Comparison of ENCODE assay signal across 1 cellular context in the genomic region with DNA sequence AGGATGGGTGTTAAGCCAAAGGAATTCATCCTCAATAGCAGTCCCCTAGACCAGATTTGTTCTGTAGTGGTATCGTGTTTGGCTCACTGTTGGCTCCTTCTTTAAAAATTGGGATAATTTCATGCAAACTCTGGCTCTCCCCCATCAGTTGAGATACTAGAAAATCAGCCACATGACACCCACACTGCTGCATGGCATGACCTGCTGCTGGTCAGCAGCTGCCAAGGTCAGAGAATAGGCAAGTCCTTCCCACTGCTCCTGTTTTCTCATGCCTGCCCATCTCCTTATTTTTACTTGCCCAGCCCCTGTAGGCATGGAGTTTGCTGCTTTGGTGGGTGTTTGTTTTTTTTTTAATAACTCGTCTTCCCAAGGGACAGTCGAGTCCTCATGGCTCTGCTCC.
TF ChIP-seq lines count a peak whose summit lies in the region.

No MANE protein-coding gene starts in this region.

TF ChIP-seq in H1, 55 proteins besides CTCF, POLR2A, EP300 and RAD21:
- TF ChIP-seq RFX5 (IDR thresholded peaks at IDR 0.05; ENCODE audit: borderline replicate concordance, low read depth, low read length): no peak
- TF ChIP-seq, protein P1, sequence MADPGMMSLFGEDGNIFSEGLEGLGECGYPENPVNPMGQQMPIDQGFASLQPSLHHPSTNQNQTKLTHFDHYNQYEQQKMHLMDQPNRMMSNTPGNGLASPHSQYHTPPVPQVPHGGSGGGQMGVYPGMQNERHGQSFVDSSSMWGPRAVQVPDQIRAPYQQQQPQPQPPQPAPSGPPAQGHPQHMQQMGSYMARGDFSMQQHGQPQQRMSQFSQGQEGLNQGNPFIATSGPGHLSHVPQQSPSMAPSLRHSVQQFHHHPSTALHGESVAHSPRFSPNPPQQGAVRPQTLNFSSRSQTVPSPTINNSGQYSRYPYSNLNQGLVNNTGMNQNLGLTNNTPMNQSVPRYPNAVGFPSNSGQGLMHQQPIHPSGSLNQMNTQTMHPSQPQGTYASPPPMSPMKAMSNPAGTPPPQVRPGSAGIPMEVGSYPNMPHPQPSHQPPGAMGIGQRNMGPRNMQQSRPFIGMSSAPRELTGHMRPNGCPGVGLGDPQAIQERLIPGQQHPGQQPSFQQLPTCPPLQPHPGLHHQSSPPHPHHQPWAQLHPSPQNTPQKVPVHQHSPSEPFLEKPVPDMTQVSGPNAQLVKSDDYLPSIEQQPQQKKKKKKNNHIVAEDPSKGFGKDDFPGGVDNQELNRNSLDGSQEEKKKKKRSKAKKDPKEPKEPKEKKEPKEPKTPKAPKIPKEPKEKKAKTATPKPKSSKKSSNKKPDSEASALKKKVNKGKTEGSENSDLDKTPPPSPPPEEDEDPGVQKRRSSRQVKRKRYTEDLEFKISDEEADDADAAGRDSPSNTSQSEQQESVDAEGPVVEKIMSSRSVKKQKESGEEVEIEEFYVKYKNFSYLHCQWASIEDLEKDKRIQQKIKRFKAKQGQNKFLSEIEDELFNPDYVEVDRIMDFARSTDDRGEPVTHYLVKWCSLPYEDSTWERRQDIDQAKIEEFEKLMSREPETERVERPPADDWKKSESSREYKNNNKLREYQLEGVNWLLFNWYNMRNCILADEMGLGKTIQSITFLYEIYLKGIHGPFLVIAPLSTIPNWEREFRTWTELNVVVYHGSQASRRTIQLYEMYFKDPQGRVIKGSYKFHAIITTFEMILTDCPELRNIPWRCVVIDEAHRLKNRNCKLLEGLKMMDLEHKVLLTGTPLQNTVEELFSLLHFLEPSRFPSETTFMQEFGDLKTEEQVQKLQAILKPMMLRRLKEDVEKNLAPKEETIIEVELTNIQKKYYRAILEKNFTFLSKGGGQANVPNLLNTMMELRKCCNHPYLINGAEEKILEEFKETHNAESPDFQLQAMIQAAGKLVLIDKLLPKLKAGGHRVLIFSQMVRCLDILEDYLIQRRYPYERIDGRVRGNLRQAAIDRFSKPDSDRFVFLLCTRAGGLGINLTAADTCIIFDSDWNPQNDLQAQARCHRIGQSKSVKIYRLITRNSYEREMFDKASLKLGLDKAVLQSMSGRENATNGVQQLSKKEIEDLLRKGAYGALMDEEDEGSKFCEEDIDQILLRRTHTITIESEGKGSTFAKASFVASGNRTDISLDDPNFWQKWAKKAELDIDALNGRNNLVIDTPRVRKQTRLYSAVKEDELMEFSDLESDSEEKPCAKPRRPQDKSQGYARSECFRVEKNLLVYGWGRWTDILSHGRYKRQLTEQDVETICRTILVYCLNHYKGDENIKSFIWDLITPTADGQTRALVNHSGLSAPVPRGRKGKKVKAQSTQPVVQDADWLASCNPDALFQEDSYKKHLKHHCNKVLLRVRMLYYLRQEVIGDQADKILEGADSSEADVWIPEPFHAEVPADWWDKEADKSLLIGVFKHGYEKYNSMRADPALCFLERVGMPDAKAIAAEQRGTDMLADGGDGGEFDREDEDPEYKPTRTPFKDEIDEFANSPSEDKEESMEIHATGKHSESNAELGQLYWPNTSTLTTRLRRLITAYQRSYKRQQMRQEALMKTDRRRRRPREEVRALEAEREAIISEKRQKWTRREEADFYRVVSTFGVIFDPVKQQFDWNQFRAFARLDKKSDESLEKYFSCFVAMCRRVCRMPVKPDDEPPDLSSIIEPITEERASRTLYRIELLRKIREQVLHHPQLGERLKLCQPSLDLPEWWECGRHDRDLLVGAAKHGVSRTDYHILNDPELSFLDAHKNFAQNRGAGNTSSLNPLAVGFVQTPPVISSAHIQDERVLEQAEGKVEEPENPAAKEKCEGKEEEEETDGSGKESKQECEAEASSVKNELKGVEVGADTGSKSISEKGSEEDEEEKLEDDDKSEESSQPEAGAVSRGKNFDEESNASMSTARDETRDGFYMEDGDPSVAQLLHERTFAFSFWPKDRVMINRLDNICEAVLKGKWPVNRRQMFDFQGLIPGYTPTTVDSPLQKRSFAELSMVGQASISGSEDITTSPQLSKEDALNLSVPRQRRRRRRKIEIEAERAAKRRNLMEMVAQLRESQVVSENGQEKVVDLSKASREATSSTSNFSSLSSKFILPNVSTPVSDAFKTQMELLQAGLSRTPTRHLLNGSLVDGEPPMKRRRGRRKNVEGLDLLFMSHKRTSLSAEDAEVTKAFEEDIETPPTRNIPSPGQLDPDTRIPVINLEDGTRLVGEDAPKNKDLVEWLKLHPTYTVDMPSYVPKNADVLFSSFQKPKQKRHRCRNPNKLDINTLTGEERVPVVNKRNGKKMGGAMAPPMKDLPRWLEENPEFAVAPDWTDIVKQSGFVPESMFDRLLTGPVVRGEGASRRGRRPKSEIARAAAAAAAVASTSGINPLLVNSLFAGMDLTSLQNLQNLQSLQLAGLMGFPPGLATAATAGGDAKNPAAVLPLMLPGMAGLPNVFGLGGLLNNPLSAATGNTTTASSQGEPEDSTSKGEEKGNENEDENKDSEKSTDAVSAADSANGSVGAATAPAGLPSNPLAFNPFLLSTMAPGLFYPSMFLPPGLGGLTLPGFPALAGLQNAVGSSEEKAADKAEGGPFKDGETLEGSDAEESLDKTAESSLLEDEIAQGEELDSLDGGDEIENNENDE (IDR thresholded peaks at IDR 0.05; ENCODE audit: insufficient replicate concordance, low read length): no peak
- no peak for TF ChIP-seq POLR2AphosphoS5 (IDR thresholded peaks at IDR 0.05; ENCODE audit: low read depth, low read length)
- TF ChIP-seq CBX5 (IDR thresholded peaks at IDR 0.05; ENCODE audit: low read depth, low read length): no peak
- no peak for TF ChIP-seq SAP30 (IDR thresholded peaks at IDR 0.05; ENCODE audit: insufficient read depth, insufficient replicate concordance, low read length)
- TF ChIP-seq CHD1 (IDR thresholded peaks at IDR 0.05; ENCODE audit: low read depth, low read length): no peak
- no peak for TF ChIP-seq SRF (IDR thresholded peaks at IDR 0.05; ENCODE audit: low read depth, low read length)
- TF ChIP-seq CEBPB (IDR thresholded peaks at IDR 0.05; ENCODE audit: low read depth, low read length): no peak
